15 cellular contexts compared by ENCODE assay signal in the genomic region with DNA sequence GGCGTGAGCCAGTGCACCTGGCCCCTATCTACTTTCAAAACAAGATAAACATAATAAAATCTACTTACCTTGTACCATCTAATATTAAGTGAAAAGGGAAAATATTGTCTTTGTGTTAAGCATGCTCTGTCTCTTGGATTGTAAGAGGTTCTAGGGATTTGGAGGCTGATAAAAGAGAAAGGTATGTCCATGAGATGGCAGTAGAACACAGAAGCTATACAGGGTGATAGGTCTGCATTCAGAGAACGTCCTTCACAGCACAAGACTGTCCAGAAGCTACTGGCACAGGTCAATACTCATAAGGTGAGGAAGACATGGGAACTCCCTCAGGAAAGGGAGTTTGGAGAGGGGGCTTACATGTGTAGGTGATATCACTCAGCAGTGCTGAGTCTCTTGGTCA.
DNase-seq lines count a peak whose midpoint lies in the region; ATAC-seq and TF ChIP-seq lines count a peak whose summit lies in the region.
"Had no signal": no experiment of that assay in that cellular context is flagged by ENCODE, and none has a peak within 500 bp of the region (broad histone marks: within the 10 kb centered on the region; RNA-seq: fewer than 3 reads in every experiment).

No MANE protein-coding gene starts in this region.

- no peak for ATAC-seq in natural killer cell treated with Interleukin-12 subunit alpha and Interleukin-12 subunit beta and Interleukin-15 and Interleukin-18, amount 100 ng/mL, for 72 hours
- ATAC-seq: heart right ventricle had no signal

- H3K4me1 Mint-ChIP-seq in nephron progenitor cell = no peaks in the 10 kb centered on the region
- H3K4me1 Mint-ChIP-seq in CD14-positive monocyte = no peaks in the 10 kb centered on the region
- no peaks in the 10 kb centered on the region for H3K4me1 Mint-ChIP-seq in natural killer cell treated with Interleukin-12 subunit alpha and Interleukin-12 subunit beta and Interleukin-15 and Interleukin-18, amount 100 ng/mL, for 72 hours (ENCODE audit: low read depth in 2 of 2)
- H3K4me1 Mint-ChIP-seq: brain, memory B cell had no signal

- H3K4me3 ChIP-seq in LNCaP clone FGC (ENCODE audit: low read depth, low read length) = no peak overlapping the region
- no peak overlapping the region for H3K4me3 ChIP-seq in choroid plexus epithelial cell (ENCODE audit: low read depth, low read length)
- H3K4me3 ChIP-seq: heart right ventricle, thyroid gland had no signal

- TF ChIP-seq CTCF in LNCaP clone FGC (IDR thresholded peaks at IDR 0.05; ENCODE audit: control insufficient read depth, extremely low read depth, insufficient read depth) (peak; percentile 34; the same call in 1 of the 2 replicates), choroid plexus epithelial cell (conservative IDR thresholded peaks at IDR 0.05; ENCODE audit: low read depth, low read length) (peak; percentile 33), nephron progenitor cell (IDR thresholded peaks at IDR 0.05) (peak; percentile 15), CD14-positive monocyte (IDR thresholded peaks at IDR 0.05) (no peak)

- no peak overlapping the region for H3K4me3 Mint-ChIP-seq in nephron progenitor cell
- H3K4me3 Mint-ChIP-seq in CD14-positive monocyte = no peak overlapping the region
- H3K4me3 Mint-ChIP-seq in natural killer cell treated with Interleukin-12 subunit alpha and Interleukin-12 subunit beta and Interleukin-15 and Interleukin-18, amount 100 ng/mL, for 72 hours = no peak overlapping the region
- H3K4me3 Mint-ChIP-seq: brain, memory B cell had no signal

- H3K27me3 Mint-ChIP-seq in nephron progenitor cell (ENCODE audit: low read depth, poor library complexity) (no peaks in the 10 kb centered on the region), CD14-positive monocyte (ENCODE audit: low read depth in 3 of 3) (peaks cover 0 to 2% (median 0%) of the 10 kb centered on the region in 3 donors)
- peaks cover 0 to 2% of the 10 kb centered on the region in 2 donors for H3K27me3 Mint-ChIP-seq in natural killer cell treated with Interleukin-12 subunit alpha and Interleukin-12 subunit beta and Interleukin-15 and Interleukin-18, amount 100 ng/mL, for 72 hours
- H3K27me3 Mint-ChIP-seq: memory B cell had no signal

- H3K27ac Mint-ChIP-seq in nephron progenitor cell (no peak overlapping the region), CD14-positive monocyte (no peak overlapping the region)
- no peak overlapping the region for H3K27ac Mint-ChIP-seq in natural killer cell treated with Interleukin-12 subunit alpha and Interleukin-12 subunit beta and Interleukin-15 and Interleukin-18, amount 100 ng/mL, for 72 hours
- H3K27ac Mint-ChIP-seq: brain, memory B cell had no signal

- DNase-seq in EL (peak; percentile 1), LNCaP clone FGC (ENCODE audit: low read depth) (peak; percentile 23), choroid plexus epithelial cell (ENCODE audit: low read depth) (peak; percentile 33), nephron progenitor cell (no peak), CD14-positive monocyte (ENCODE audit: low spot score) (no peak), NOMO-1 (lab: John Stamatoyannopoulos, UW; ENCODE audit: unreplicated experiment in 2 of 2) (no peak)
- DNase-seq in activated T-cell treated with anti-CD3 and anti-CD28 coated beads, Interleukin-2, amount 50 U/mL, for 1 hour = no peak
- DNase-seq in natural killer cell treated with Interleukin-12 subunit alpha and Interleukin-12 subunit beta and Interleukin-15 and Interleukin-18, amount 100 ng/mL, for 72 hours (ENCODE audit: low spot score) = no peak
- DNase-seq: activated CD4-positive, alpha-beta T cell treated with anti-CD3 and anti-CD28 coated beads, Interleukin-2, amount 50 U/mL, for 48 hours; activated effector memory CD4-positive, alpha-beta T cell treated with anti-CD3 and anti-CD28 coated beads, Interleukin-2, amount 50 U/mL, for 16 hours; Calu3; heart right ventricle; thyroid gland had no signal

- no peaks in the 10 kb centered on the region for H3K36me3 Mint-ChIP-seq in nephron progenitor cell (ENCODE audit: low read depth)
- no peaks in the 10 kb centered on the region for H3K36me3 Mint-ChIP-seq in CD14-positive monocyte
- no peaks in the 10 kb centered on the region for H3K36me3 Mint-ChIP-seq in natural killer cell treated with Interleukin-12 subunit alpha and Interleukin-12 subunit beta and Interleukin-15 and Interleukin-18, amount 100 ng/mL, for 72 hours
- H3K36me3 Mint-ChIP-seq: brain, memory B cell had no signal

- intact Hi-C loops in CD14-positive monocyte (cut with micrococcal nuclease) = no loop called here

- H3K9me3 Mint-ChIP-seq in nephron progenitor cell (no peaks in the 10 kb centered on the region), CD14-positive monocyte (no peaks in the 10 kb centered on the region)
- H3K9me3 Mint-ChIP-seq in natural killer cell treated with Interleukin-12 subunit alpha and Interleukin-12 subunit beta and Interleukin-15 and Interleukin-18, amount 100 ng/mL, for 72 hours = peaks cover 6% of the 10 kb centered on the region
- H3K9me3 Mint-ChIP-seq: memory B cell had no signal

Comparison
In these comparisons a context has a peak if more than half of its experiments do, and no peak if none do; other contexts are left out.
1. DNase-seq: peak in EL (single experiment), LNCaP clone FGC (single experiment) and choroid plexus epithelial cell (single experiment); none in nephron progenitor cell (single experiment), CD14-positive monocyte (single experiment), NOMO-1 (0 of 2), activated T-cell treated with anti-CD3 and anti-CD28 coated beads, Interleukin-2, amount 50 U/mL, for 1 hour (single experiment) and natural killer cell treated with Interleukin-12 subunit alpha and Interleukin-12 subunit beta and Interleukin-15 and Interleukin-18, amount 100 ng/mL, for 72 hours (single experiment).